In the genomic region with DNA sequence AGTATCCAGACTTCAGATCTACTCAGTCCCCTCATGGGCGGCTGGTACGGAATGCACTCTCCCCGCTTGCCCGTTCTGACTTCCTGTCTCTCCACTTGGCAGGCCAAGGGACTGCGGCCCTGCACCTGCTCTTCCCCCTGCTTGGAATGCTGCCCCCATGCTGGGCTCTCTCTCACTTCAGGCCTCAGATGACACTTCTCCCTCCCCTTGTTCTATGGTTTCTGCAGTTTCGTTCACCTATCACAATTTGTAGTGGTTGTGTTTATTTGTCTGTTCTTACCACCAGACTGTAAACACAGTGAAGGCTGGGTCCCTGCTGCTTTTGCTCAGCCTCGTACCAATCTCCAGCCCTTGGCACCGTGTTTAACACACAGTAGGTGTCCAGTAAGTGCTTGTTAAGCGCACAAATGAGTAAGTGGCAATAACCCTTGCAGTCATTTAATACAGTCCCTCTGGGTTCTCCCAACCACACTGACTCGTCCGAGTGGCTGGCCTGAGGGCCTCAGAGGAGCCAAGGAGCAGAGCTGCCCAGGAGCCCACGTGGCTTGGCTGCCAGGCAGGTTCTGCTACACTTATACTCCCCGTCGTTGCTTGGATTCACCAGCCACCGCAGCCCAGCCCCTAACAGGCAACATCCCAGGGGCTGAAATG, we compare ENCODE assay signal across 12 cellular contexts. TPM values are rescaled to one million over a fixed set of nuclear protein-coding genes. Genes with fewer than 3 reads are reported as not detected.
DNase-seq lines count a peak whose midpoint lies in the region.
"Had no signal": no experiment of that assay in that cellular context is flagged by ENCODE, and none has a peak within 500 bp of the region (broad histone marks: within the 10 kb centered on the region; RNA-seq: fewer than 3 reads in every experiment).

No MANE protein-coding gene starts in this region.

- peaks cover 2% of the 10 kb centered on the region for H3K4me1 Mint-ChIP-seq in activated T-cell treated with anti-CD3 and anti-CD28 coated beads, Interleukin-2, amount 50 U/mL, for 24 hours (ENCODE audit: low read depth)
- peaks cover 0 to 3% (median 1%) of the 10 kb centered on the region in 4 donors for H3K4me1 Mint-ChIP-seq in CD4-positive, alpha-beta memory T cell

- H3K27ac ChIP-seq in iPS-20b (ENCODE audit: low read length), result no peak overlapping the region
- peak overlapping the region; percentile 60 for H3K27ac ChIP-seq in substantia nigra (ENCODE audit: low read depth, low read length, poor library complexity, severe bottlenecking)
- no peak overlapping the region for H3K27ac ChIP-seq in CD4-positive, alpha-beta memory T cell (ENCODE audit: low read depth, low read length)
- H3K27ac ChIP-seq: KMS-11 had no signal

- H3K27me3 Mint-ChIP-seq in activated T-cell treated with anti-CD3 and anti-CD28 coated beads, Interleukin-2, amount 50 U/mL, for 24 hours, result peaks cover 65% of the 10 kb centered on the region
- H3K27me3 Mint-ChIP-seq in CD4-positive, alpha-beta memory T cell, result peaks cover 30 to 50% of the 10 kb centered on the region in 2 donors

- H3K4me3 Mint-ChIP-seq in activated T-cell treated with anti-CD3 and anti-CD28 coated beads, Interleukin-2, amount 50 U/mL, for 24 hours, result peak overlapping the region; percentile 8
- no peak overlapping the region for H3K4me3 Mint-ChIP-seq in CD4-positive, alpha-beta memory T cell

- no peak overlapping the region for H3K27ac Mint-ChIP-seq in activated T-cell treated with anti-CD3 and anti-CD28 coated beads, Interleukin-2, amount 50 U/mL, for 24 hours
- H3K27ac Mint-ChIP-seq in CD4-positive, alpha-beta memory T cell, result no peak overlapping the region

- CTCF ChIA-PET in CD4-positive, alpha-beta memory T cell (lab: Charles Lee; ENCODE audit: partially characterized antibody), result no interaction called here

- H3K36me3 Mint-ChIP-seq in activated T-cell treated with anti-CD3 and anti-CD28 coated beads, Interleukin-2, amount 50 U/mL, for 24 hours (ENCODE audit: low read depth), result no peaks in the 10 kb centered on the region
- no peaks in the 10 kb centered on the region for H3K36me3 Mint-ChIP-seq in CD4-positive, alpha-beta memory T cell

- POLR2A ChIA-PET in CD4-positive, alpha-beta memory T cell (lab: Charles Lee; ENCODE audit: partially characterized antibody), result no interaction called here

- no peak overlapping the region for H3K9ac ChIP-seq in iPS-20b (ENCODE audit: low read depth, low read length)
- H3K9ac ChIP-seq: KMS-11 had no signal

- H3K9me3 ChIP-seq in iPS-20b (ENCODE audit: insufficient read depth, low read depth, low read length), result no peaks in the 10 kb centered on the region
- H3K9me3 ChIP-seq in CD4-positive, alpha-beta memory T cell (ENCODE audit: control insufficient read depth in 1 of 2, low read length in 2 of 2), result no peaks in the 10 kb centered on the region

- intact Hi-C loops in CD4-positive, alpha-beta memory T cell (cut with micrococcal nuclease), result no loop called here

- H3K4me3 ChIP-seq in iPS-20b (ENCODE audit: low read length), result peak overlapping the region; percentile 42; the same call in 1 of the 2 replicates
- H3K4me3 ChIP-seq in CD4-positive, alpha-beta memory T cell (ENCODE audit: low read length in 2 of 2), result no peak overlapping the region

- peaks cover 77% of the 10 kb centered on the region for H3K27me3 ChIP-seq in iPS-20b (ENCODE audit: insufficient read depth, low read length)
- no peaks in the 10 kb centered on the region for H3K27me3 ChIP-seq in CD4-positive, alpha-beta memory T cell (ENCODE audit: insufficient read depth, low read length)

- no peaks in the 10 kb centered on the region for H3K9me3 Mint-ChIP-seq in activated T-cell treated with anti-CD3 and anti-CD28 coated beads, Interleukin-2, amount 50 U/mL, for 24 hours
- peaks cover 0 to 3% (median 0%) of the 10 kb centered on the region in 8 donors for H3K9me3 Mint-ChIP-seq in CD4-positive, alpha-beta memory T cell

- H3K36me3 ChIP-seq in iPS-20b (ENCODE audit: insufficient read depth, low read depth, low read length), result no peaks in the 10 kb centered on the region
- no peaks in the 10 kb centered on the region for H3K36me3 ChIP-seq in CD4-positive, alpha-beta memory T cell (ENCODE audit: insufficient read depth, low read length)

- DNase-seq in activated T-cell treated with anti-CD3 and anti-CD28 coated beads, Interleukin-2, amount 50 U/mL, for 24 hours, result no peak
- no peak for DNase-seq in activated T-cell treated with anti-CD3 and anti-CD28 coated beads, Interleukin-2, amount 50 U/mL, for 1 hour
- DNase-seq in NCI-H345 treated with DMSO at 0.1 percent for 48 hours (lab: John Stamatoyannopoulos, UW; ENCODE audit: unreplicated experiment) (peak; percentile 91), substantia nigra (lab: John Stamatoyannopoulos, UW) (peak in 10 of 49 donors; percentile 11 to 62 (median 22)), NCI-H526 (lab: John Stamatoyannopoulos, UW) (no peak), occipital lobe (lab: John Stamatoyannopoulos, UW) (no peak)
- DNase-seq in CD4-positive, alpha-beta memory T cell, result no peak
- DNase-seq: left colon had no signal

- peaks cover 7% of the 10 kb centered on the region; the same call in 1 of the 2 replicates for H3K4me1 ChIP-seq in iPS-20b (ENCODE audit: insufficient read depth, low read length)
- no peaks in the 10 kb centered on the region for H3K4me1 ChIP-seq in CD4-positive, alpha-beta memory T cell (ENCODE audit: insufficient read depth, low read length)

RNA-seq across cellular contexts. Expression of a gene that starts 11.8 kb away (rescaled TPM):
- total RNA-seq in CD4-positive, alpha-beta memory T cell, result under 1 TPM; 0.33 to 0.49 TPM
- polyA plus RNA-seq in CD4-positive, alpha-beta memory T cell, result not detected
- 4.4 TPM for total RNA-seq in occipital lobe
- total RNA-seq: A673, fibroblast of lung had no signal
- polyA plus RNA-seq: fibroblast of lung had no signal
